19 cellular contexts compared by ENCODE assay signal in the genomic region with DNA sequence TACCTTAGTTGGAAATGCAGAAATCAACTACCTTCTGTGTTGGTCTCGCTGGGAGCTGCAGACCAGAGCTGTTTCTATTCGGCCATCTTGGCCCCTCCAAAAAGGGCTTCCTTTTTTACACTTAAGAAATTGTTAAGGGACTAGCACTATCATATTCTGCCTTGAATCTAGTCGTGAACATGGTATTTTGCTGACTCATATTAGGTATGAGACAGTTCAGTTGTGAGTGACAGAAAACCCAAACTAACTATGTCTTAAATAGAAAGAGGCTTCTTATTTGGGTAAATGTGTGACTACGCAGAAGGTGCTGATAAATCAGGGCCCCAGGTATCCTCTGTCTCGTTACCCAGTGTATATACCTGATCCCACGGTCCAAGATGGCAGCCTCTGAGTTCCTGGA.
DNase-seq lines count a peak whose midpoint lies in the region; ATAC-seq and TF ChIP-seq lines count a peak whose summit lies in the region.
"Had no signal": no experiment of that assay in that cellular context is flagged by ENCODE, and none has a peak within 500 bp of the region (broad histone marks: within the 10 kb centered on the region; RNA-seq: fewer than 3 reads in every experiment).

No MANE protein-coding gene starts in this region.

- no peak overlapping the region for H3K9ac ChIP-seq in neural progenitor cell

- H3K4me1 Mint-ChIP-seq in chondrocyte (ENCODE audit: low read depth) (peaks cover 24% of the 10 kb centered on the region), neural progenitor cell (peaks cover 17% of the 10 kb centered on the region), CD14-positive monocyte (no peaks in the 10 kb centered on the region)

- intact Hi-C loops in CD14-positive monocyte (cut with micrococcal nuclease), result no loop called here

- no peak overlapping the region for H3K4me2 ChIP-seq in neural progenitor cell

- no peaks in the 10 kb centered on the region for H3K36me3 ChIP-seq in neural progenitor cell

- H3K27ac ChIP-seq in neural progenitor cell, result no peak overlapping the region
- H3K27ac ChIP-seq: C4-2B had no signal

- H3K4me1 ChIP-seq in neural progenitor cell, result peaks cover 5% of the 10 kb centered on the region

- no peaks in the 10 kb centered on the region for H4K20me1 ChIP-seq in neural progenitor cell (ENCODE audit: low read depth)

- DNase-seq in HCEC 1CT, result peak; percentile 7
- DNase-seq in NCI-H226, result peak; percentile 3
- DNase-seq in chondrocyte (ENCODE audit: low spot score), result no peak
- DNase-seq in neural progenitor cell (ENCODE audit: low spot score), result no peak
- no peak for DNase-seq in HuH-7.5 (ENCODE audit: low spot score)
- DNase-seq in CD14-positive monocyte (ENCODE audit: low spot score), result no peak
- DNase-seq: AML-193, DND-41, GDM1, GOT3, NCI-H1092 treated with DMSO at 0.1 percent for 48 hours, NCI-H146, NCI-H2029 treated with DMSO at 0.1 percent for 48 hours, NCI-H2171 treated with DMSO at 0.1 percent for 48 hours, NCI-H446 treated with DMSO at 0.1 percent for 48 hours, NCI-H774, Right ventricle myocardium superior had no signal

- no peaks in the 10 kb centered on the region for H3K9me3 ChIP-seq in neural progenitor cell (ENCODE audit: low read depth)

- H3K9me3 Mint-ChIP-seq in chondrocyte (ENCODE audit: low read depth), result no peaks in the 10 kb centered on the region
- H3K9me3 Mint-ChIP-seq in neural progenitor cell, result peaks cover 2% of the 10 kb centered on the region
- peaks cover 0 to 4% (median 2%) of the 10 kb centered on the region in 7 donors for H3K9me3 Mint-ChIP-seq in CD14-positive monocyte

- H3K27ac Mint-ChIP-seq in chondrocyte (ENCODE audit: unreplicated experiment) (peak overlapping the region; percentile 65), neural progenitor cell (peak overlapping the region; percentile 67), CD14-positive monocyte (no peak overlapping the region)

- H3K36me3 Mint-ChIP-seq in chondrocyte (ENCODE audit: low read depth) (peaks cover 16% of the 10 kb centered on the region), neural progenitor cell (no peaks in the 10 kb centered on the region), CD14-positive monocyte (no peaks in the 10 kb centered on the region)

- no peaks in the 10 kb centered on the region for H3F3A ChIP-seq in neural progenitor cell (ENCODE audit: low read depth)

- no peak overlapping the region for H3K4me3 Mint-ChIP-seq in chondrocyte (ENCODE audit: unreplicated experiment)
- no peak overlapping the region for H3K4me3 Mint-ChIP-seq in neural progenitor cell
- H3K4me3 Mint-ChIP-seq in CD14-positive monocyte, result no peak overlapping the region

- no peak for TF ChIP-seq CTCF in chondrocyte (IDR thresholded peaks at IDR 0.05)
- TF ChIP-seq CTCF in neural progenitor cell (IDR thresholded peaks at IDR 0.05), result no peak
- no peak for TF ChIP-seq CTCF in CD14-positive monocyte (IDR thresholded peaks at IDR 0.05)

- no peaks in the 10 kb centered on the region for H3K27me3 ChIP-seq in neural progenitor cell

- ATAC-seq in GM18861 (IDR thresholded peaks at IDR 0.05; ENCODE audit: unreplicated experiment), result no peak

- H3K27me3 Mint-ChIP-seq in chondrocyte (ENCODE audit: low read depth) (no peaks in the 10 kb centered on the region), neural progenitor cell (ENCODE audit: insufficient read depth, low read depth) (no peaks in the 10 kb centered on the region), CD14-positive monocyte (ENCODE audit: low read depth in 3 of 3) (peaks cover 0 to 1% (median 0%) of the 10 kb centered on the region in 3 donors)

- no peaks in the 10 kb centered on the region for H3K79me2 ChIP-seq in neural progenitor cell (ENCODE audit: low read depth)

- H3K4me3 ChIP-seq in neural progenitor cell, result no peak overlapping the region

- no peak overlapping the region for H2AFZ ChIP-seq in neural progenitor cell (replicated peaks)

Comparison
In these comparisons a context has a peak if more than half of its experiments do, and no peak if none do; other contexts are left out.
1. DNase-seq: peak in HCEC 1CT (single experiment) and NCI-H226 (single experiment); none in chondrocyte (single experiment), neural progenitor cell (single experiment), HuH-7.5 (single experiment) and CD14-positive monocyte (single experiment).
2. H3K27ac Mint-ChIP-seq: peak in chondrocyte (single experiment) and neural progenitor cell (single experiment); none in CD14-positive monocyte (0 of 7).